ENCODE assay signal across 8 cellular contexts in the genomic region with DNA sequence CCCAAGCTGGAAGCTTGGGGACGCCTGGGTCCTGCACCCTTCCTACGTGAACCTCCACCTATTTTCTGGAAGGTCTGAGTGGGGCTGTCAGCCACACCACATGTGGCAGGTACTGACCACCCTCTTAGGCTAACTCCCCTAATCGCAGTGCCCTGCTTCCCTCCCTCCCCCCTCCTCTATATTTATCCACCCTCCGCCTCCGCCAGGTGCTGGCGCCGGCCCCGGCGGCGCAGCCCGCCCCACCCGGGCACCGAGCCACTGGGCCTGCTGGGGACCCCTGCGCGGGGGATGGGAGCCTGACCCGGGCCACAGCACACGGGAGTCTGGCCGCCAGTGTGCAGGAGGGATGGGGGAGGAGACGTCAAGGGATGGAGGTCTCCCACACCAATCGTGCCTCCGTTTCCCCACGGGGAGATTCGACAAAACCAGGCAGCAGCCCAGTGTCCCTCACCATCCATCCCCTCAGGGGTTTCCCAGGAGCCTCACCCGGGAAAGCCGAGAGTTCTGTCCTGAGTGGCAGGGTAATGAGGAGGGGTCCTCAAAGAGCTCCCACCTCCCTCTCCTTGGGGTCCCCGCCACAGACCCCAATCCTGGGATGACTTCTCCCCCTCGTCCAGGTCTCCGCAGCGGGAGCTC. TPM values are rescaled to one million over a fixed set of nuclear protein-coding genes. Genes with fewer than 3 reads are reported as not detected.
A peak's percentile ranks its signal among the peaks of the same experiment; 100 is the strongest.
DNase-seq lines count a peak whose midpoint lies in the region; ATAC-seq and TF ChIP-seq lines count a peak whose summit lies in the region.

No MANE protein-coding gene starts in this region.

- ATAC-seq in HG02973 (IDR thresholded peaks at IDR 0.05; ENCODE audit: unreplicated experiment): no peak
- no peak for ATAC-seq in activated CD4-positive, CD25-positive, alpha-beta regulatory T cell treated with anti-CD3 and anti-CD28 coated beads, Interleukin-2, amount 50 U/mL, for 24 hours

- H3K36me3 ChIP-seq in effector memory CD4-positive, alpha-beta T cell (ENCODE audit: control insufficient read depth, insufficient read depth, low read length): no peaks in the 10 kb centered on the region

- peaks cover 5% of the 10 kb centered on the region for H3K36me3 Mint-ChIP-seq in neural crest cell (ENCODE audit: low read depth)

- H3K4me1 Mint-ChIP-seq in neural crest cell: peaks cover 41% of the 10 kb centered on the region

- peaks cover 22% of the 10 kb centered on the region for H3K27me3 Mint-ChIP-seq in neural crest cell (ENCODE audit: low read depth)

- no peak overlapping the region for H3K27ac Mint-ChIP-seq in neural crest cell (ENCODE audit: unreplicated experiment)

- peaks cover 66% of the 10 kb centered on the region for H3K4me1 ChIP-seq in effector memory CD4-positive, alpha-beta T cell (ENCODE audit: control insufficient read depth, insufficient read depth, low read length, poor library complexity, severe bottlenecking)

- peak overlapping the region; percentile 64 for H3K4me3 Mint-ChIP-seq in neural crest cell

- peak overlapping the region; percentile 51 for H3K4me3 ChIP-seq in effector memory CD4-positive, alpha-beta T cell (ENCODE audit: insufficient read depth, low read depth, low read length, poor library complexity, severe bottlenecking)

- peak; percentile 51 for DNase-seq in COLO668 (lab: John Stamatoyannopoulos, UW; ENCODE audit: unreplicated experiment)
- DNase-seq in NCI-H146 (lab: John Stamatoyannopoulos, UW): peak; percentile 70
- DNase-seq in effector memory CD4-positive, alpha-beta T cell: no peak
- no peak for DNase-seq in neural crest cell (ENCODE audit: low read depth, low spot score)
- no peak for DNase-seq in OCI-M1 (lab: John Stamatoyannopoulos, UW)
- no peak for DNase-seq in CD1c-positive myeloid dendritic cell (ENCODE audit: extremely low spot score)

- no peaks in the 10 kb centered on the region for H3K9me3 ChIP-seq in effector memory CD4-positive, alpha-beta T cell (ENCODE audit: control insufficient read depth, low read length)

- no peak overlapping the region for H3K27ac ChIP-seq in effector memory CD4-positive, alpha-beta T cell (ENCODE audit: insufficient read depth, low read length, poor library complexity, severe bottlenecking)

- H3K9me3 Mint-ChIP-seq in neural crest cell: no peaks in the 10 kb centered on the region

- no peak for TF ChIP-seq CTCF in neural crest cell (conservative IDR thresholded peaks at IDR 0.05)

- peaks cover 48% of the 10 kb centered on the region for H3K27me3 ChIP-seq in effector memory CD4-positive, alpha-beta T cell (replicated peaks; ENCODE audit: control insufficient read depth, insufficient read depth, low read length, poor library complexity, severe bottlenecking)

RNA-seq across cellular contexts. Expression of gene PLEKHH3, which starts 1.3 kb away (rescaled TPM):
- total RNA-seq in neural crest cell: 16.4 and 20.8 TPM in 2 replicates

RNA-seq across cellular contexts. Expression of gene CCR10, which starts 6.2 kb away (rescaled TPM):
- 0.68 TPM in 2 replicates for total RNA-seq in neural crest cell

RNA-seq across cellular contexts. Expression of gene CNTNAP1, which starts 6.9 kb away (rescaled TPM):
- total RNA-seq in neural crest cell: 17.0 and 19.4 TPM in 2 replicates

RNA-seq across cellular contexts. Expression of gene TUBG2, which starts 16.4 kb away (rescaled TPM):
- 18.7 and 20.7 TPM in 2 replicates for total RNA-seq in neural crest cell

Comparison
In these comparisons a context has a peak if more than half of its experiments do, and no peak if none do; other contexts are left out.
1. DNase-seq: peak in COLO668 (single experiment) and NCI-H146 (single experiment); none in effector memory CD4-positive, alpha-beta T cell (0 of 3), neural crest cell (single experiment), OCI-M1 (single experiment) and CD1c-positive myeloid dendritic cell (single experiment).